In the genomic region with DNA sequence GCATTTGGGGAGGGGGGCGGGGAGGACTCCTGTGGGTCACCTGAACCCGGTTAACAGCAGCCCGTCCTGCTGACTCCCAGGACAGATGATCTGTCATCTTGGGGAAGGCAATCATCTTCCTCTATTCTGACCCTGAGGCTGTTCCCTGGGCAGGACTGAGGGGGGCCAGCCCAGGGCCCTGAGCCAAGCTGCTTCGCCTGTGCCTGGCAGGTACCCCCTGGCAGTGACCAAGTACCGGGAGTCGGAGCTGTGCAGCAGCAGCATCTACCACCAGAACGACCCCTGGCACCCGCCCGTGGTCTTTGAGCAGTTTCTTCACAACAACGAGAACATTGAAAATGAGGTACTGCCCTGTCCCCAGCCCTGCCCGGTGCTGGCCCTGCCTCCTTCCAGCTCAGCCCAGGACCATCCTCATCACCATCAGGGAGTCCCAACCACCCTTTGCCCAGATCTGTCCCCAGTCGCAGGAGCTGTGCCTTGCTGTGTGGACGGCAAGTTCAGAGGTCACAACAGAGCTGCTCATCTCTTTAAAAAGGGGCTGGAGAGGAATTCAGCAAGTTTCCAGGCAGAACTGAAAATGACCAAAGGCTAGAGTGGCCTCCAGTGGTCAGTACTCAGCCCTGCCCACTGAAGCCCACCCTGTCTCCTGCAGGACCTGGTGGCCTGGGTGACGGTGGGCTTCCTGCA, we compare ENCODE assay signal across 1 cellular context.
TF ChIP-seq lines count a peak whose summit lies in the region.

No MANE protein-coding gene starts in this region.

TF ChIP-seq in K562, 482 proteins besides CTCF, POLR2A, EP300 and RAD21:
- TF ChIP-seq NR2C1 (IDR thresholded peaks at IDR 0.05) (no peak), NR2C1 (tag; IDR thresholded peaks at IDR 0.05) (peak; percentile 39; the same call in 1 of the 2 replicates), FOXO4 (CRISPR knock-in tag; IDR thresholded peaks at IDR 0.05) (no peak), ZEB2 (IDR thresholded peaks at IDR 0.05) (no peak)
